In genomic region chr17:3755335-3756030, GRCh38 we compare ENCODE assay signal across 11 cellular contexts. TPM values are rescaled to one million over a fixed set of nuclear protein-coding genes. Genes with fewer than 3 reads are reported as not detected.
DNase-seq lines count a peak whose midpoint lies in the region; ATAC-seq, FAIRE-seq and TF ChIP-seq lines count a peak whose summit lies in the region.
"Had no signal": no experiment of that assay in that cellular context is flagged by ENCODE, and none has a peak within 500 bp of the region (broad histone marks: within the 10 kb centered on the region; RNA-seq: fewer than 3 reads in every experiment).

No MANE protein-coding gene starts in this region.

- H3K27me3 Mint-ChIP-seq in Caco-2 (ENCODE audit: insufficient read depth, unreplicated experiment) = no peaks in the 10 kb centered on the region
- H3K27me3 Mint-ChIP-seq: activated T-cell treated with anti-CD3 and anti-CD28 coated beads, Interleukin-2, amount 50 U/mL, for 24 hours had no signal

- ATAC-seq in HG03354 (IDR thresholded peaks at IDR 0.05; ENCODE audit: poor library complexity, severe bottlenecking, unreplicated experiment) (no peak), esophagus mucosa (no peak)

- no peaks in the 10 kb centered on the region for H3K27me3 ChIP-seq in Caco-2 (replicated peaks; ENCODE audit: control insufficient read depth, insufficient read depth, low read length)
- H3K27me3 ChIP-seq in effector memory CD4-positive, alpha-beta T cell (replicated peaks; ENCODE audit: control insufficient read depth, insufficient read depth, low read length, poor library complexity, severe bottlenecking) = no peaks in the 10 kb centered on the region
- peaks cover 0 to 29% (median 2%) of the 10 kb centered on the region in 3 experiments for H3K27me3 ChIP-seq in neuronal stem cell (ENCODE audit: control insufficient read depth in 3 of 3, insufficient read depth in 3 of 3, low read depth in 1 of 3, low read length in 3 of 3)

- peak overlapping the region; percentile 4 for H3K27ac ChIP-seq in KOPT-K1 (ENCODE audit: low read depth, low read length, poor library complexity, severe bottlenecking)
- peak overlapping the region; percentile 58 for H3K27ac ChIP-seq in effector memory CD4-positive, alpha-beta T cell (ENCODE audit: insufficient read depth, low read length, poor library complexity, severe bottlenecking)
- H3K27ac ChIP-seq in neuronal stem cell (replicated peaks; ENCODE audit: low read length) = no peak overlapping the region

- DNase-seq in Caco-2 (peak in 1 of 2 experiments; percentile 39), neuronal stem cell (ENCODE audit: low spot score) (no peak), mucosa of gallbladder (ENCODE audit: low spot score) (no peak), GM19239 (ENCODE audit: insufficient read length, low spot score) (no peak)
- no peak for DNase-seq in effector memory CD4-positive, alpha-beta T cell
- DNase-seq: occipital lobe had no signal

- no peak for TF ChIP-seq CTCF in Caco-2 (IDR thresholded peaks at IDR 0.05; ENCODE audit: insufficient read depth in 1 of 2, low read depth in 1 of 2, low read length in 1 of 2, severe bottlenecking in 1 of 2, unreplicated experiment in 1 of 2)

- H3K4ac ChIP-seq in neuronal stem cell (ENCODE audit: low read length) = no peak overlapping the region

- peak overlapping the region; percentile 82 for H2AFZ ChIP-seq in neuronal stem cell (ENCODE audit: low read length)

- BruUV-seq in Caco-2 (replicated peaks; lab: Mats Ljungman, UMichigan) = TSS peak; percentile 81

- H4K91ac ChIP-seq in neuronal stem cell (ENCODE audit: low read depth, low read length, poor library complexity) = no peak overlapping the region

- H3K27ac Mint-ChIP-seq in Caco-2 (ENCODE audit: unreplicated experiment) = peak overlapping the region; percentile 70
- H3K27ac Mint-ChIP-seq: activated T-cell treated with anti-CD3 and anti-CD28 coated beads, Interleukin-2, amount 50 U/mL, for 24 hours had no signal

- CTCF ChIA-PET in Caco-2 (lab: Charles Lee) = interaction anchor here (0.6 to 1.0 kb wide), 4 partner anchors 17 to 140 kb away, joined by 3 to 10 read pairs (median 4); partner anchors contain the start of gene NCBP3

- H3K9me3 ChIP-seq in Caco-2 (no peaks in the 10 kb centered on the region), KOPT-K1 (ENCODE audit: insufficient read depth, low read length, poor library complexity, severe bottlenecking) (peaks cover 12% of the 10 kb centered on the region), neuronal stem cell (replicated peaks in 1 of 2; ENCODE audit: control insufficient read depth in 2 of 2, insufficient read depth in 1 of 2, low read depth in 1 of 2, low read length in 2 of 2) (peaks cover 0 to 9% of the 10 kb centered on the region in 2 donors)
- H3K9me3 ChIP-seq in effector memory CD4-positive, alpha-beta T cell (ENCODE audit: control insufficient read depth, low read length) = no peaks in the 10 kb centered on the region

- FAIRE-seq in GM19239 (lab: Jason Lieb, UNC) = no peak
- FAIRE-seq: RCC 7860 had no signal

- peak overlapping the region; percentile 77 for H3K9ac ChIP-seq in neuronal stem cell (ENCODE audit: low read depth, low read length, poor library complexity)

- POLR2A ChIA-PET in Caco-2 (lab: Charles Lee) = interaction anchor here (0.6 kb wide), 2 partner anchors 28 to 126 kb away, joined by 3 to 5 read pairs; no protein-coding TSS in a partner anchor

- no CpG with 5 or more reads among the region's 20 CpGs for WGBS in neuronal stem cell (ENCODE audit: extremely low coverage in 2 of 2, insufficient read length in 2 of 2, insufficient replicate concordance in 1 of 2), 2 donors

- H3K79me1 ChIP-seq in neuronal stem cell (ENCODE audit: low read depth, low read length) = peaks cover 2% of the 10 kb centered on the region

- no peak overlapping the region for H2BK120ac ChIP-seq in neuronal stem cell (ENCODE audit: low read depth, low read length)

- no peaks in the 10 kb centered on the region for H3K36me3 ChIP-seq in Caco-2 (ENCODE audit: control insufficient read depth, insufficient read depth, low read length)
- peaks cover 17% of the 10 kb centered on the region; the same call in 1 of the 2 replicates for H3K36me3 ChIP-seq in KOPT-K1 (ENCODE audit: insufficient read depth, low read length)
- no peaks in the 10 kb centered on the region for H3K36me3 ChIP-seq in effector memory CD4-positive, alpha-beta T cell (ENCODE audit: control insufficient read depth, insufficient read depth, low read length)
- H3K36me3 ChIP-seq in neuronal stem cell (replicated peaks in 1 of 2; ENCODE audit: control insufficient read depth in 2 of 2, insufficient read depth in 2 of 2, low read length in 2 of 2) = no peaks in the 10 kb centered on the region

- H2BK12ac ChIP-seq in neuronal stem cell (ENCODE audit: low read length) = no peak overlapping the region

- peak overlapping the region; percentile 99 for H3K23ac ChIP-seq in neuronal stem cell (ENCODE audit: low read depth, low read length, poor library complexity)

- peak overlapping the region; percentile 89 for H3K18ac ChIP-seq in neuronal stem cell (ENCODE audit: low read length)

- peaks cover 3% of the 10 kb centered on the region; the same call in 1 of the 2 replicates for H3K4me1 ChIP-seq in Caco-2
- H3K4me1 ChIP-seq in effector memory CD4-positive, alpha-beta T cell (ENCODE audit: control insufficient read depth, insufficient read depth, low read length, poor library complexity, severe bottlenecking) = peaks cover 24% of the 10 kb centered on the region
- H3K4me1 ChIP-seq in neuronal stem cell (ENCODE audit: control insufficient read depth in 2 of 2, insufficient read depth in 1 of 2, low read depth in 1 of 2, low read length in 2 of 2) = no peaks in the 10 kb centered on the region

- no peak overlapping the region for H3K14ac ChIP-seq in neuronal stem cell (ENCODE audit: low read length)

- no peaks in the 10 kb centered on the region for H3K36me3 Mint-ChIP-seq in Caco-2 (ENCODE audit: insufficient read depth, unreplicated experiment)

- H2BK5ac ChIP-seq in neuronal stem cell (ENCODE audit: low read length) = peak overlapping the region; percentile 39

- intact Hi-C loops in Caco-2 (cut with micrococcal nuclease; ENCODE audit: unreplicated experiment) = no loop called here

- H3K4me2 ChIP-seq in neuronal stem cell (ENCODE audit: insufficient read depth, low read length, poor library complexity, severe bottlenecking) = peak overlapping the region; percentile 73

- peak overlapping the region; percentile 43 for H4K8ac ChIP-seq in neuronal stem cell (ENCODE audit: low read depth, low read length)

- no peaks in the 10 kb centered on the region for H3K4me1 Mint-ChIP-seq in Caco-2 (ENCODE audit: low read depth, unreplicated experiment)

- H3K4me3 ChIP-seq in Caco-2 (ENCODE audit: low read depth, low read length) (peak overlapping the region; percentile 59), neuronal stem cell (ENCODE audit: low read length in 2 of 2) (peak overlapping the region in 1 of 2 donors; percentile 76)
- peak overlapping the region; percentile 49 for H3K4me3 ChIP-seq in effector memory CD4-positive, alpha-beta T cell (ENCODE audit: insufficient read depth, low read depth, low read length, poor library complexity, severe bottlenecking)

- peak overlapping the region; percentile 79 for H3K4me3 Mint-ChIP-seq in Caco-2 (ENCODE audit: unreplicated experiment)
- H3K4me3 Mint-ChIP-seq: activated T-cell treated with anti-CD3 and anti-CD28 coated beads, Interleukin-2, amount 50 U/mL, for 24 hours had no signal

- H2AK5ac ChIP-seq in neuronal stem cell (ENCODE audit: low read depth, low read length) = peak overlapping the region; percentile 9

- H2BK15ac ChIP-seq in neuronal stem cell (ENCODE audit: low read length) = peak overlapping the region; percentile 89

- no peaks in the 10 kb centered on the region for H3K9me3 Mint-ChIP-seq in Caco-2 (ENCODE audit: unreplicated experiment)

RNA-seq across cellular contexts. Expression of gene HASPIN, which starts 31.8 kb away (rescaled TPM):
- 9.1 and 9.5 TPM in 2 replicates for total RNA-seq in Caco-2 (2022)
- polyA plus RNA-seq in neuronal stem cell (2013, experiment 1 of 2) = 12.3 TPM
- 12.4 TPM for polyA plus RNA-seq in neuronal stem cell (2013, experiment 2 of 2)
- total RNA-seq in esophagus mucosa = 3.4 TPM
- 0.32 TPM for total RNA-seq in mucosa of gallbladder

RNA-seq across cellular contexts. Expression of gene ITGAE, which starts 45.5 kb away (rescaled TPM):
- 12.5 and 12.8 TPM in 2 replicates for total RNA-seq in Caco-2 (2022)
- polyA plus RNA-seq in neuronal stem cell (2013, experiment 1 of 2) = 59.7 TPM
- polyA plus RNA-seq in neuronal stem cell (2013, experiment 2 of 2) = 59.3 TPM
- 19.4 TPM for total RNA-seq in esophagus mucosa
- total RNA-seq in mucosa of gallbladder = 21.2 TPM

RNA-seq across cellular contexts. Expression of gene P2RX5, which starts 59.5 kb away (rescaled TPM):
- total RNA-seq in Caco-2 (2022) (0.66 and 1.4 TPM in 2 replicates), esophagus mucosa (0.72 TPM), mucosa of gallbladder (2.0 TPM)
- polyA plus RNA-seq in neuronal stem cell (2013, experiment 1 of 2) = 0.31 TPM
- polyA plus RNA-seq in neuronal stem cell (2013, experiment 2 of 2) = 0.43 TPM
